ENCODE assay signal across 9 cellular contexts in genomic region chr7:26853788-26854393, GRCh38. TPM values are rescaled to one million over a fixed set of nuclear protein-coding genes. Genes with fewer than 3 reads are reported as not detected.
DNase-seq lines count a peak whose midpoint lies in the region; ATAC-seq, FAIRE-seq and TF ChIP-seq lines count a peak whose summit lies in the region.
"Had no signal": no experiment of that assay in that cellular context is flagged by ENCODE, and none has a peak within 500 bp of the region (broad histone marks: within the 10 kb centered on the region; RNA-seq: fewer than 3 reads in every experiment).

No MANE protein-coding gene starts in this region.

- intact Hi-C loops in kidney (cut with DNase I): loop anchor here (10.0 kb wide), 1 partner anchor 159 kb away; no protein-coding TSS in a partner anchor
- intact Hi-C loops in aorta (cut with DNase I): loop anchor here (2.0 to 10.0 kb wide), 3 partner anchors 152 to 989 kb away; partner anchors contain the start of gene HOXA5 (in 1 of the 2)

- no peaks in the 10 kb centered on the region for H4K20me1 ChIP-seq in DOHH2 (ENCODE audit: control insufficient read depth, insufficient read depth, low read depth, low read length)

- H3K9me2 ChIP-seq in DOHH2 (replicated peaks; ENCODE audit: control insufficient read depth, low read length): no peaks in the 10 kb centered on the region

- H3F3A ChIP-seq in DOHH2 (ENCODE audit: control insufficient read depth, insufficient read depth): no peaks in the 10 kb centered on the region

- H3K9me3 ChIP-seq in DOHH2 (ENCODE audit: control insufficient read depth, insufficient read depth, low read length) (no peaks in the 10 kb centered on the region), kidney (ENCODE audit: control insufficient read depth in 1 of 2, low read length in 2 of 2) (no peaks in the 10 kb centered on the region), aorta (ENCODE audit: control insufficient read depth, low read length) (no peaks in the 10 kb centered on the region)
- H3K9me3 ChIP-seq: SJCRH30 had no signal

- H3K9ac ChIP-seq in kidney (ENCODE audit: low read length in 2 of 2): no peak overlapping the region

- peaks cover 25% of the 10 kb centered on the region for H3K79me2 ChIP-seq in DOHH2 (ENCODE audit: control insufficient read depth, low read length)

- H3K27me3 ChIP-seq in DOHH2 (ENCODE audit: control insufficient read depth, low read length): no peaks in the 10 kb centered on the region
- H3K27me3 ChIP-seq in aorta (ENCODE audit: control insufficient read depth in 1 of 2, insufficient read depth in 2 of 2, low read length in 1 of 2): no peaks in the 10 kb centered on the region
- H3K27me3 ChIP-seq: SJCRH30 had no signal

- H3K36me3 ChIP-seq in DOHH2 (ENCODE audit: control insufficient read depth, low read length) (peaks cover 12% of the 10 kb centered on the region), kidney (ENCODE audit: control insufficient read depth in 1 of 2, insufficient read depth in 2 of 2, low read length in 2 of 2) (no peaks in the 10 kb centered on the region), aorta (ENCODE audit: control insufficient read depth in 1 of 2, insufficient read depth in 2 of 2, low read length in 1 of 2) (no peaks in the 10 kb centered on the region)
- H3K36me3 ChIP-seq: SJCRH30 had no signal

- FAIRE-seq in kidney (lab: Jason Lieb, UNC): peak; percentile 83

- H3K4me1 ChIP-seq in DOHH2 (ENCODE audit: control insufficient read depth, low read length) (peaks cover 28% of the 10 kb centered on the region), kidney (ENCODE audit: control insufficient read depth in 1 of 2, insufficient read depth in 1 of 2, low read depth in 1 of 2, low read length in 2 of 2) (peaks cover 0 to 15% of the 10 kb centered on the region in 2 donors), aorta (ENCODE audit: control insufficient read depth in 1 of 2, insufficient read depth in 2 of 2, low read length in 2 of 2) (no peaks in the 10 kb centered on the region)
- H3K4me1 ChIP-seq: SJCRH30 had no signal

- no peak overlapping the region for H3K4me3 ChIP-seq in DOHH2 (ENCODE audit: low read length)
- no peak overlapping the region for H3K4me3 ChIP-seq in kidney (ENCODE audit: low read length in 2 of 2)
- H3K4me3 ChIP-seq in aorta (ENCODE audit: low read length in 2 of 2): no peak overlapping the region
- H3K4me3 ChIP-seq: SJCRH30 had no signal

- DNase-seq in NCI-H1092 (lab: John Stamatoyannopoulos, UW) (peak; percentile 60), amniotic epithelial cell (ENCODE audit: low read depth) (peak; percentile 66), kidney (no peak), aorta (no peak), HuH-7.5 (ENCODE audit: low spot score) (no peak)

- H3K27ac ChIP-seq in DOHH2 (ENCODE audit: low read depth, low read length): no peak overlapping the region
- H3K27ac ChIP-seq in kidney (ENCODE audit: low read depth in 2 of 2, low read length in 2 of 2): no peak overlapping the region
- H3K27ac ChIP-seq in aorta (ENCODE audit: low read depth in 1 of 2, low read length in 2 of 2): no peak overlapping the region
- H3K27ac ChIP-seq: SJCRH30 had no signal

- ATAC-seq in aorta (ENCODE audit: low FRiP score): peak; percentile 77
- ATAC-seq in GM18873 (IDR thresholded peaks at IDR 0.05; ENCODE audit: low FRiP score, unreplicated experiment): no peak
- ATAC-seq in HG02938 (IDR thresholded peaks at IDR 0.05; ENCODE audit: unreplicated experiment): no peak

- no peak overlapping the region for H3K4me2 ChIP-seq in DOHH2 (ENCODE audit: low read length)

- peak; percentile 81 for TF ChIP-seq CTCF in DOHH2 (IDR thresholded peaks at IDR 0.05; ENCODE audit: low read depth, low read length, poor library complexity, severe bottlenecking)
- peak; percentile 60 for TF ChIP-seq CTCF in kidney (IDR thresholded peaks at IDR 0.05; ENCODE audit: borderline replicate concordance, extremely low read depth, insufficient read depth)

- 10 to 16% methylated on average over 4 of the region's 4 CpGs for WGBS in aorta, 2 donors

RNA-seq across cellular contexts. Expression of gene SKAP2, which starts 10.5 kb away (rescaled TPM):
- 75.8 TPM for total RNA-seq in kidney
- 20.0 TPM for polyA plus RNA-seq in kidney (ENCODE audit: insufficient read depth, low read depth, low replicate concordance)
- 10 to 100 TPM; 43.4 to 48.5 TPM for total RNA-seq in aorta
- polyA plus RNA-seq in aorta: 10 to 100 TPM; 11.4 to 12.4 TPM

Comparison
In these comparisons a context has a peak if more than half of its experiments do, and no peak if none do; other contexts are left out.
1. DNase-seq: peak in NCI-H1092 (single experiment) and amniotic epithelial cell (single experiment); none in kidney (single experiment), aorta (0 of 2) and HuH-7.5 (single experiment).